Comparison of ENCODE assay signal across 1 cellular context in genomic region chr1:145947551-145947950, GRCh38.
TF ChIP-seq lines count a peak whose summit lies in the region.

No MANE protein-coding gene starts in this region.

TF ChIP-seq in WTC11, 78 proteins besides CTCF, POLR2A, EP300 and RAD21 (continued from another document):
- TF ChIP-seq ZNF281 (CRISPR knock-in tag; IDR thresholded peaks at IDR 0.05) = no peak
- no peak for TF ChIP-seq IRF2 (CRISPR knock-in tag; IDR thresholded peaks at IDR 0.05; ENCODE audit: borderline replicate concordance, low read depth)
- TF ChIP-seq TEAD1 (CRISPR knock-in tag; IDR thresholded peaks at IDR 0.05) = no peak
- no peak for TF ChIP-seq ATF1 (CRISPR knock-in tag; IDR thresholded peaks at IDR 0.05)
- no peak for TF ChIP-seq ZNF138 (CRISPR knock-in tag; conservative IDR thresholded peaks at IDR 0.05)
- TF ChIP-seq MXD4 (CRISPR knock-in tag; IDR thresholded peaks at IDR 0.05; ENCODE audit: borderline replicate concordance) = no peak
- TF ChIP-seq, protein P1, sequence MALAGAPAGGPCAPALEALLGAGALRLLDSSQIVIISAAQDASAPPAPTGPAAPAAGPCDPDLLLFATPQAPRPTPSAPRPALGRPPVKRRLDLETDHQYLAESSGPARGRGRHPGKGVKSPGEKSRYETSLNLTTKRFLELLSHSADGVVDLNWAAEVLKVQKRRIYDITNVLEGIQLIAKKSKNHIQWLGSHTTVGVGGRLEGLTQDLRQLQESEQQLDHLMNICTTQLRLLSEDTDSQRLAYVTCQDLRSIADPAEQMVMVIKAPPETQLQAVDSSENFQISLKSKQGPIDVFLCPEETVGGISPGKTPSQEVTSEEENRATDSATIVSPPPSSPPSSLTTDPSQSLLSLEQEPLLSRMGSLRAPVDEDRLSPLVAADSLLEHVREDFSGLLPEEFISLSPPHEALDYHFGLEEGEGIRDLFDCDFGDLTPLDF (CRISPR knock-in tag; IDR thresholded peaks at IDR 0.05) = no peak
- TF ChIP-seq, protein P2, sequence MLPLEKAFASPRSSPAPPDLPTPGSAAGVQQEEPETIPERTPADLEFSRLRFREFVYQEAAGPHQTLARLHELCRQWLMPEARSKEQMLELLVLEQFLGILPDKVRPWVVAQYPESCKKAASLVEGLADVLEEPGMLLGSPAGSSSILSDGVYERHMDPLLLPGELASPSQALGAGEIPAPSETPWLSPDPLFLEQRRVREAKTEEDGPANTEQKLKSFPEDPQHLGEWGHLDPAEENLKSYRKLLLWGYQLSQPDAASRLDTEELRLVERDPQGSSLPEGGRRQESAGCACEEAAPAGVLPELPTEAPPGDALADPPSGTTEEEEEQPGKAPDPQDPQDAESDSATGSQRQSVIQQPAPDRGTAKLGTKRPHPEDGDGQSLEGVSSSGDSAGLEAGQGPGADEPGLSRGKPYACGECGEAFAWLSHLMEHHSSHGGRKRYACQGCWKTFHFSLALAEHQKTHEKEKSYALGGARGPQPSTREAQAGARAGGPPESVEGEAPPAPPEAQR (CRISPR knock-in tag; IDR thresholded peaks at IDR 0.05) = no peak
- TF ChIP-seq ZNF121 (CRISPR knock-in tag; IDR thresholded peaks at IDR 0.05) = no peak
- TF ChIP-seq, protein P3, sequence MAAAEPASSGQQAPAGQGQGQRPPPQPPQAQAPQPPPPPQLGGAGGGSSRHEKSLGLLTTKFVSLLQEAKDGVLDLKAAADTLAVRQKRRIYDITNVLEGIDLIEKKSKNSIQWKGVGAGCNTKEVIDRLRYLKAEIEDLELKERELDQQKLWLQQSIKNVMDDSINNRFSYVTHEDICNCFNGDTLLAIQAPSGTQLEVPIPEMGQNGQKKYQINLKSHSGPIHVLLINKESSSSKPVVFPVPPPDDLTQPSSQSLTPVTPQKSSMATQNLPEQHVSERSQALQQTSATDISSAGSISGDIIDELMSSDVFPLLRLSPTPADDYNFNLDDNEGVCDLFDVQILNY (CRISPR knock-in tag; IDR thresholded peaks at IDR 0.05) = no peak
